ENCODE assay signal across 21 cellular contexts in genomic region chr10:114473776-114474175, GRCh38.
DNase-seq lines count a peak whose midpoint lies in the region; ATAC-seq and TF ChIP-seq lines count a peak whose summit lies in the region.
"Had no signal": no experiment of that assay in that cellular context is flagged by ENCODE, and none has a peak within 500 bp of the region (broad histone marks: within the 10 kb centered on the region; RNA-seq: fewer than 3 reads in every experiment).

No MANE protein-coding gene starts in this region.

- H3K36me3 ChIP-seq in right atrium auricular region: peaks cover 32% of the 10 kb centered on the region
- H3K36me3 ChIP-seq: brain microvascular endothelial cell had no signal

- H3K36me3 Mint-ChIP-seq in activated CD8-positive, alpha-beta T cell treated with anti-CD3 and anti-CD28 coated beads for 36 hours (ENCODE audit: low read depth): peaks cover 11% of the 10 kb centered on the region
- H3K36me3 Mint-ChIP-seq in memory B cell (peaks cover 11% of the 10 kb centered on the region), type B pancreatic cell (peaks cover 16% of the 10 kb centered on the region)

- no peaks in the 10 kb centered on the region for H3K27me3 ChIP-seq in right atrium auricular region
- H3K27me3 ChIP-seq: brain microvascular endothelial cell, testis had no signal

- DNase-seq in right atrium auricular region (ENCODE audit: low spot score) (no peak), left cardiac atrium (no peak), memory B cell (ENCODE audit: low spot score in 2 of 2) (no peak), type B pancreatic cell (ENCODE audit: extremely low spot score, unreplicated experiment) (no peak), foreskin fibroblast (no peak), AML-193 (lab: John Stamatoyannopoulos, UW) (no peak), NCI-H1694 treated with DMSO at 0.1 percent for 48 hours (lab: John Stamatoyannopoulos, UW) (no peak)
- no peak for DNase-seq in activated CD8-positive, alpha-beta T cell treated with anti-CD3 and anti-CD28 coated beads for 36 hours
- DNase-seq: activated CD4-positive, alpha-beta T cell treated with anti-CD3 and anti-CD28 coated beads for 1 hour; activated CD8-positive, alpha-beta memory T cell treated with anti-CD3 and anti-CD28 coated beads, Interleukin-2, amount 10 ng/mL, durations not matched to agents 7 days and 5 days; brain microvascular endothelial cell; DND-41; GM23248; NCI-H187; NCI-H774; posterior cingulate gyrus; SW 1271; testis had no signal

- no peak overlapping the region for H3K4me3 Mint-ChIP-seq in activated CD8-positive, alpha-beta T cell treated with anti-CD3 and anti-CD28 coated beads for 36 hours
- no peak overlapping the region for H3K4me3 Mint-ChIP-seq in memory B cell
- no peak overlapping the region for H3K4me3 Mint-ChIP-seq in type B pancreatic cell
- H3K4me3 Mint-ChIP-seq: activated CD8-positive, alpha-beta memory T cell treated with anti-CD3 and anti-CD28 coated beads, Interleukin-2, amount 10 ng/mL, durations not matched to agents 7 days and 5 days; neural crest cell had no signal

- TF ChIP-seq CTCF in right atrium auricular region (IDR thresholded peaks at IDR 0.05) (no peak), type B pancreatic cell (conservative IDR thresholded peaks at IDR 0.05) (no peak), foreskin fibroblast (IDR thresholded peaks at IDR 0.05; ENCODE audit: low read depth, low read length) (no peak)
- TF ChIP-seq CTCF in activated CD8-positive, alpha-beta T cell treated with anti-CD3 and anti-CD28 coated beads for 36 hours (IDR thresholded peaks at IDR 0.05): no peak

- no peaks in the 10 kb centered on the region for H3K9me3 Mint-ChIP-seq in activated CD8-positive, alpha-beta T cell treated with anti-CD3 and anti-CD28 coated beads for 36 hours
- H3K9me3 Mint-ChIP-seq in memory B cell: no peaks in the 10 kb centered on the region
- H3K9me3 Mint-ChIP-seq in type B pancreatic cell: no peaks in the 10 kb centered on the region
- H3K9me3 Mint-ChIP-seq: neural crest cell had no signal

- intact Hi-C loops in left cardiac atrium (cut with DNase I): loop anchor here (2.0 to 10.0 kb wide), 4 partner anchors 73 to 309 kb away; no protein-coding TSS in a partner anchor
- intact Hi-C loops in activated CD8-positive, alpha-beta T cell treated with anti-CD3 and anti-CD28 coated beads for 36 hours (cut with micrococcal nuclease): loop anchor here (10.0 kb wide), 2 partner anchors 221 to 311 kb away; no protein-coding TSS in a partner anchor

- no peaks in the 10 kb centered on the region for H3K27me3 Mint-ChIP-seq in activated CD8-positive, alpha-beta T cell treated with anti-CD3 and anti-CD28 coated beads for 36 hours
- H3K27me3 Mint-ChIP-seq in memory B cell (no peaks in the 10 kb centered on the region), type B pancreatic cell (no peaks in the 10 kb centered on the region)
- H3K27me3 Mint-ChIP-seq: activated CD8-positive, alpha-beta memory T cell treated with anti-CD3 and anti-CD28 coated beads, Interleukin-2, amount 10 ng/mL, durations not matched to agents 7 days and 5 days had no signal

- H3K4me1 ChIP-seq in right atrium auricular region: peaks cover 0 to 16% of the 10 kb centered on the region in 2 donors

- peaks cover 40% of the 10 kb centered on the region for H3K4me1 Mint-ChIP-seq in activated CD8-positive, alpha-beta T cell treated with anti-CD3 and anti-CD28 coated beads for 36 hours (ENCODE audit: low read depth)
- H3K4me1 Mint-ChIP-seq in memory B cell (peaks cover 19% of the 10 kb centered on the region), type B pancreatic cell (ENCODE audit: unreplicated experiment) (peaks cover 23% of the 10 kb centered on the region)

- ATAC-seq in left cardiac atrium (no peak), memory B cell (ENCODE audit: low read depth) (no peak)
- no peak for ATAC-seq in activated CD8-positive, alpha-beta T cell treated with anti-CD3 and anti-CD28 coated beads for 36 hours
- ATAC-seq: activated CD8-positive, alpha-beta memory T cell treated with anti-CD3 and anti-CD28 coated beads, Interleukin-2, amount 10 ng/mL, durations not matched to agents 7 days and 5 days; GM12878 had no signal

- peak overlapping the region; percentile 75 to 87 for H3K27ac ChIP-seq in right atrium auricular region
- H3K27ac ChIP-seq: brain microvascular endothelial cell, coronary artery, GM23248 had no signal

- POLR2A ChIA-PET in activated CD8-positive, alpha-beta T cell treated with anti-CD3 and anti-CD28 coated beads for 36 hours (lab: Charles Lee): no interaction called here

- H3K4me3 ChIP-seq in right atrium auricular region (no peak overlapping the region), foreskin fibroblast (ENCODE audit: low read depth in 1 of 2, low read length in 2 of 2) (no peak overlapping the region)
- H3K4me3 ChIP-seq: coronary artery, GM12878, GM23248, testis had no signal

- no peaks in the 10 kb centered on the region for H3K9me3 ChIP-seq in right atrium auricular region
- H3K9me3 ChIP-seq: testis had no signal

- H3K27ac Mint-ChIP-seq in activated CD8-positive, alpha-beta T cell treated with anti-CD3 and anti-CD28 coated beads for 36 hours: peak overlapping the region; percentile 69
- H3K27ac Mint-ChIP-seq in memory B cell (peak overlapping the region; percentile 81), type B pancreatic cell (peak overlapping the region; percentile 48)
- H3K27ac Mint-ChIP-seq: activated CD8-positive, alpha-beta memory T cell treated with anti-CD3 and anti-CD28 coated beads, Interleukin-2, amount 10 ng/mL, durations not matched to agents 7 days and 5 days had no signal

- CTCF ChIA-PET in activated CD8-positive, alpha-beta T cell treated with anti-CD3 and anti-CD28 coated beads for 36 hours (lab: Charles Lee): interaction anchor here (0.7 to 6.7 kb wide), 7 partner anchors 12 to 221 kb away, joined by 3 to 133 read pairs (median 9); no protein-coding TSS in a partner anchor
